Comparison of ENCODE assay signal across 9 cellular contexts in the genomic region with DNA sequence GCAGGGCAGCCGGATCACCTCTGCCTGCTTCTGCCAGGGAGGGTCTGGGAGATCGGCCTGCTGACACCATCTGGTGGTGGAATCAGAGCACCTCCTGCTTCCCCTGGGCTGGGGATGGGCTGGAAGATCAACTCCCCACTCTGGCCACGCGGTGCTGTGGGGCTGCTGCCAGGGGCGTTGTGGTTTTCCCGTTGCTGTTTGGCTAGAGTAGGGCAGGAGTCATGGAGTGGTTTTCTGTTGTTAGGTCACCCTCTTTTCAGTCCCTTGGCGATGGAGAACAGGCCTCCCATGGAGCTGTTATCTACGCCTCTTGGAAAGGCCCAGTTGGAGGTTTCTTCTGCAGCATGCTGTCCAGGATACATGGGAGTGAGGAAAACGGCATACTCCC. TPM values are rescaled to one million over a fixed set of nuclear protein-coding genes. Genes with fewer than 3 reads are reported as not detected.
DNase-seq lines count a peak whose midpoint lies in the region; ATAC-seq and TF ChIP-seq lines count a peak whose summit lies in the region.
"Had no signal": no experiment of that assay in that cellular context is flagged by ENCODE, and none has a peak within 500 bp of the region (broad histone marks: within the 10 kb centered on the region; RNA-seq: fewer than 3 reads in every experiment).

No MANE protein-coding gene starts in this region.

- H3K4me3 ChIP-seq in SK-N-SH (ENCODE audit: low read depth in 2 of 2, low read length in 1 of 2): no peak overlapping the region
- H3K4me3 ChIP-seq in cardiac muscle cell: no peak overlapping the region
- peak overlapping the region in 1 of 3 donors; percentile 8 for H3K4me3 ChIP-seq in skeletal muscle tissue (ENCODE audit: low read length in 3 of 3)
- no peak overlapping the region for H3K4me3 ChIP-seq in colonic mucosa

- no peak; the same call in 1 of the 2 replicates for TF ChIP-seq RAD21 in SK-N-SH (IDR thresholded peaks at IDR 0.05; ENCODE audit: low read length)

- 89% methylated on average over 6 of the region's 9 CpGs for WGBS in SK-N-SH (ENCODE audit: low lambda C conversion rate)

- DNase-seq in SK-N-SH (no peak), RPMI8226 (peak; percentile 6), cardiac muscle cell (ENCODE audit: low read depth in 1 of 2, low spot score in 1 of 2) (peak in 1 of 2 donors; percentile 98), DMS153 treated with DMSO at 0.1 percent for 48 hours (lab: John Stamatoyannopoulos, UW; ENCODE audit: unreplicated experiment) (no peak), colonic mucosa (no peak), midbrain (lab: John Stamatoyannopoulos, UW) (no peak)
- DNase-seq: NCI-H345 had no signal

- H2AFZ ChIP-seq in SK-N-SH (ENCODE audit: low read depth): no peak overlapping the region

- H3F3A ChIP-seq in SK-N-SH (replicated peaks; ENCODE audit: insufficient read depth): no peaks in the 10 kb centered on the region

- no peak for TF ChIP-seq EP300 in SK-N-SH (IDR thresholded peaks at IDR 0.05; ENCODE audit: borderline replicate concordance in 1 of 2, low read depth in 1 of 2, low read length in 1 of 2)

- POLR2A ChIA-PET in SK-N-SH (lab: Yijun Ruan, JAX): no interaction called here

- TF ChIP-seq CTCF in SK-N-SH (IDR thresholded peaks at IDR 0.05): no peak
- TF ChIP-seq CTCF in cardiac muscle cell (IDR thresholded peaks at IDR 0.05; ENCODE audit: low read depth, low read length): peak; percentile 70
- TF ChIP-seq CTCF in colonic mucosa (IDR thresholded peaks at IDR 0.05): no peak

- H3K36me3 ChIP-seq in SK-N-SH (replicated peaks in 1 of 2; ENCODE audit: control insufficient read depth in 1 of 2, insufficient read depth in 2 of 2, low read length in 1 of 2) (peaks cover 0 to 45% of the 10 kb centered on the region in 2 experiments), cardiac muscle cell (peaks cover 7% of the 10 kb centered on the region), skeletal muscle tissue (ENCODE audit: control insufficient read depth in 3 of 3, insufficient read depth in 3 of 3, low read length in 3 of 3) (peaks cover 0 to 8% (median 0%) of the 10 kb centered on the region in 3 donors), colonic mucosa (no peaks in the 10 kb centered on the region)

- intact Hi-C loops in colonic mucosa (cut with DNase I): no loop called here

- no peaks in the 10 kb centered on the region for H3K9me2 ChIP-seq in SK-N-SH

- 0 out of 2 replicates have a peak, but pooled peaks cover 4% of the 10 kb centered on the region for H3K79me2 ChIP-seq in SK-N-SH (ENCODE audit: insufficient read depth)

- H3K4me1 ChIP-seq in SK-N-SH (ENCODE audit: control insufficient read depth in 1 of 2, insufficient read depth in 2 of 2, low read depth in 1 of 2, low read length in 1 of 2): peaks cover 0 to 14% of the 10 kb centered on the region in 2 experiments; a peak in 1 of 4 replicates
- peaks cover 19% of the 10 kb centered on the region for H3K4me1 ChIP-seq in cardiac muscle cell (ENCODE audit: low read depth)
- peaks cover 36 to 40% (median 36%) of the 10 kb centered on the region in 3 donors for H3K4me1 ChIP-seq in skeletal muscle tissue (ENCODE audit: control insufficient read depth in 3 of 3, insufficient read depth in 3 of 3, low read length in 3 of 3)
- no peaks in the 10 kb centered on the region for H3K4me1 ChIP-seq in colonic mucosa

- ATAC-seq in SK-N-SH treated with all-trans-retinoic acid at 6 μM for 48 hours: peak; percentile 40; the same call in 1 of the 3 replicates

- CTCF ChIA-PET in SK-N-SH (lab: Yijun Ruan, JAX): interaction anchor here (1.1 to 1.7 kb wide), 3 partner anchors 15 to 32 kb away, joined by 3 to 4 read pairs (median 3); a partner anchor contains a TSS

- H3K27me3 ChIP-seq in SK-N-SH (ENCODE audit: insufficient read depth) (no peaks in the 10 kb centered on the region), cardiac muscle cell (no peaks in the 10 kb centered on the region), skeletal muscle tissue (ENCODE audit: control insufficient read depth in 3 of 3, insufficient read depth in 3 of 3, low read length in 3 of 3) (no peaks in the 10 kb centered on the region), colonic mucosa (no peaks in the 10 kb centered on the region)

- no peak overlapping the region; a peak in 1 of 4 replicates for H3K27ac ChIP-seq in SK-N-SH (ENCODE audit: low read depth in 2 of 2, low read length in 1 of 2)
- no peak overlapping the region for H3K27ac ChIP-seq in cardiac muscle cell
- peak overlapping the region; percentile 51 for H3K27ac ChIP-seq in skeletal muscle tissue (ENCODE audit: low read depth, low read length)
- no peak overlapping the region for H3K27ac ChIP-seq in colonic mucosa

- no peak overlapping the region for H3K9ac ChIP-seq in SK-N-SH
- peak overlapping the region in 1 of 3 donors; percentile 52 for H3K9ac ChIP-seq in skeletal muscle tissue (ENCODE audit: low read depth in 1 of 3, low read length in 3 of 3)
- no peak overlapping the region for H3K9ac ChIP-seq in colonic mucosa (ENCODE audit: low read depth in 2 of 2, low read length in 2 of 2)

- no peaks in the 10 kb centered on the region; the same call in 1 of the 2 replicates for H4K20me1 ChIP-seq in SK-N-SH (ENCODE audit: insufficient read depth)

- no peak overlapping the region for H3K4me2 ChIP-seq in SK-N-SH

- H3K9me3 ChIP-seq in SK-N-SH (no peaks in the 10 kb centered on the region), cardiac muscle cell (ENCODE audit: low read depth) (no peaks in the 10 kb centered on the region), skeletal muscle tissue (ENCODE audit: control insufficient read depth in 3 of 3, low read length in 3 of 3) (no peaks in the 10 kb centered on the region), colonic mucosa (no peaks in the 10 kb centered on the region)

TF ChIP-seq in SK-N-SH treated with all-trans-retinoic acid at 6 μM for 48 hours, 23 proteins besides CTCF, POLR2A, EP300 and RAD21 (continues in another document):
- TF ChIP-seq PPARA (CRISPR knock-in tag; IDR thresholded peaks at IDR 0.05; ENCODE audit: borderline replicate concordance) (no peak), ARNTL (CRISPR knock-in tag; IDR thresholded peaks at IDR 0.05; ENCODE audit: borderline replicate concordance, low read depth) (no peak), ZFP3 (CRISPR knock-in tag; IDR thresholded peaks at IDR 0.05) (no peak), BACH2 (CRISPR knock-in tag; IDR thresholded peaks at IDR 0.05; ENCODE audit: borderline replicate concordance) (no peak), ZNF565 (CRISPR knock-in tag; conservative IDR thresholded peaks at IDR 0.05; ENCODE audit: low read depth) (no peak), GLIS3 (CRISPR knock-in tag; IDR thresholded peaks at IDR 0.05) (no peak), TCF4 (CRISPR knock-in tag; IDR thresholded peaks at IDR 0.05; ENCODE audit: borderline replicate concordance) (no peak), ZNF70 (CRISPR knock-in tag; IDR thresholded peaks at IDR 0.05) (no peak)
- TF ChIP-seq, protein P1, sequence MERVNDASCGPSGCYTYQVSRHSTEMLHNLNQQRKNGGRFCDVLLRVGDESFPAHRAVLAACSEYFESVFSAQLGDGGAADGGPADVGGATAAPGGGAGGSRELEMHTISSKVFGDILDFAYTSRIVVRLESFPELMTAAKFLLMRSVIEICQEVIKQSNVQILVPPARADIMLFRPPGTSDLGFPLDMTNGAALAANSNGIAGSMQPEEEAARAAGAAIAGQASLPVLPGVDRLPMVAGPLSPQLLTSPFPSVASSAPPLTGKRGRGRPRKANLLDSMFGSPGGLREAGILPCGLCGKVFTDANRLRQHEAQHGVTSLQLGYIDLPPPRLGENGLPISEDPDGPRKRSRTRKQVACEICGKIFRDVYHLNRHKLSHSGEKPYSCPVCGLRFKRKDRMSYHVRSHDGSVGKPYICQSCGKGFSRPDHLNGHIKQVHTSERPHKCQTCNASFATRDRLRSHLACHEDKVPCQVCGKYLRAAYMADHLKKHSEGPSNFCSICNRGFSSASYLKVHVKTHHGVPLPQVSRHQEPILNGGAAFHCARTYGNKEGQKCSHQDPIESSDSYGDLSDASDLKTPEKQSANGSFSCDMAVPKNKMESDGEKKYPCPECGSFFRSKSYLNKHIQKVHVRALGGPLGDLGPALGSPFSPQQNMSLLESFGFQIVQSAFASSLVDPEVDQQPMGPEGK (CRISPR knock-in tag; IDR thresholded peaks at IDR 0.05; ENCODE audit: borderline replicate concordance): no peak

TF ChIP-seq in SK-N-SH, 30 proteins besides CTCF, POLR2A, EP300 and RAD21 (continues in another document):
- TF ChIP-seq, protein P2, sequence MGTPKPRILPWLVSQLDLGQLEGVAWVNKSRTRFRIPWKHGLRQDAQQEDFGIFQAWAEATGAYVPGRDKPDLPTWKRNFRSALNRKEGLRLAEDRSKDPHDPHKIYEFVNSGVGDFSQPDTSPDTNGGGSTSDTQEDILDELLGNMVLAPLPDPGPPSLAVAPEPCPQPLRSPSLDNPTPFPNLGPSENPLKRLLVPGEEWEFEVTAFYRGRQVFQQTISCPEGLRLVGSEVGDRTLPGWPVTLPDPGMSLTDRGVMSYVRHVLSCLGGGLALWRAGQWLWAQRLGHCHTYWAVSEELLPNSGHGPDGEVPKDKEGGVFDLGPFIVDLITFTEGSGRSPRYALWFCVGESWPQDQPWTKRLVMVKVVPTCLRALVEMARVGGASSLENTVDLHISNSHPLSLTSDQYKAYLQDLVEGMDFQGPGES (IDR thresholded peaks at IDR 0.05; ENCODE audit: low read depth, low read length): no peak
- TF ChIP-seq RCOR1 (IDR thresholded peaks at IDR 0.05; ENCODE audit: low read length) (no peak), FOXJ3 (CRISPR knock-in tag; IDR thresholded peaks at IDR 0.05) (no peak), TAF1 (IDR thresholded peaks at IDR 0.05; ENCODE audit: borderline replicate concordance, low read depth, low read length) (no peak), ELF1 (IDR thresholded peaks at IDR 0.05) (no peak), TCF12 (IDR thresholded peaks at IDR 0.05) (no peak), SMC3 (IDR thresholded peaks at IDR 0.05; ENCODE audit: low read depth, low read length) (no peak), RFX5 (IDR thresholded peaks at IDR 0.05; ENCODE audit: low read length) (no peak), YY1 (IDR thresholded peaks at IDR 0.05; ENCODE audit: low read depth) (no peak), MXI1 (IDR thresholded peaks at IDR 0.05; ENCODE audit: low read depth, low read length) (no peak), CHD2 (IDR thresholded peaks at IDR 0.05; ENCODE audit: low read length, partially characterized antibody) (no peak)

RNA-seq across cellular contexts. Expression of a gene that starts 15.2 kb away (rescaled TPM):
- 2.4 and 3.3 TPM in 2 replicates for polyA plus RNA-seq in SK-N-SH (2012; rRNA removed)
- 2.8 and 3.3 TPM in 2 replicates for polyA plus RNA-seq in SK-N-SH (2012; cell fraction: cytosol; rRNA removed)
- polyA plus RNA-seq in SK-N-SH (2012; cell fraction: nucleus; rRNA removed): 5.1 and 7.3 TPM in 2 replicates
- total RNA-seq in cardiac muscle cell: 17.3 and 32.9 TPM in 2 replicates
- 9.1 and 24.4 TPM in 2 replicates for polyA plus RNA-seq in cardiac muscle cell
- total RNA-seq in skeletal muscle tissue: 6.3 TPM
- total RNA-seq in colonic mucosa: 10 to 100 TPM; 21.3 to 31.7 TPM
